Comparison of ENCODE assay signal across 8 cellular contexts in genomic region chr4:5710065-5710961, GRCh38. TPM values are rescaled to one million over a fixed set of nuclear protein-coding genes. Genes with fewer than 3 reads are reported as not detected.
DNase-seq lines count a peak whose midpoint lies in the region; TF ChIP-seq lines count a peak whose summit lies in the region.

No MANE protein-coding gene starts in this region.

- peak in 2 of 56 donors; percentile 4 to 25 for TF ChIP-seq CTCF in dorsolateral prefrontal cortex (IDR thresholded peaks at IDR 0.05 in 54 of 56, conservative IDR thresholded peaks at IDR 0.05 in 2 of 56; ENCODE audit: low read depth in 1 of 56, partially characterized antibody in 56 of 56)

- peak overlapping the region; percentile 73 for H2AFZ ChIP-seq in mesenchymal stem cell (ENCODE audit: low read depth, low read length)

- H2AK5ac ChIP-seq in mesenchymal stem cell (ENCODE audit: low read length, severe bottlenecking): no peak overlapping the region

- H3K9me3 ChIP-seq in mesenchymal stem cell (ENCODE audit: control insufficient read depth, low read length): peaks cover 5% of the 10 kb centered on the region

- peak overlapping the region; percentile 12 for H2BK15ac ChIP-seq in mesenchymal stem cell (ENCODE audit: low read depth, poor library complexity, severe bottlenecking)

- peak overlapping the region; percentile 68 for H3K4me2 ChIP-seq in mesenchymal stem cell (ENCODE audit: low read length, poor library complexity, severe bottlenecking)

- H3K4me3 ChIP-seq in dorsolateral prefrontal cortex (peak overlapping the region in 55 of 59 donors; percentile 9 to 62 (median 40)), mesenchymal stem cell (ENCODE audit: insufficient read depth in 1 of 2, low read depth in 1 of 2, low read length in 2 of 2) (peak overlapping the region in 1 of 2 experiments; percentile 88)

- DNase-seq in EL (peak; percentile 42), NCI-H69 (lab: John Stamatoyannopoulos, UW) (peak; percentile 39), dorsolateral prefrontal cortex (no peak), mesenchymal stem cell (peak; percentile 32), MV-4-11 (lab: John Stamatoyannopoulos, UW) (no peak), SIG-M5 treated with dmso at 0.1 percent for 504 hours (lab: John Stamatoyannopoulos, UW; ENCODE audit: unreplicated experiment) (no peak), NCI-H2029 treated with DMSO at 0.1 percent for 48 hours (lab: John Stamatoyannopoulos, UW) (no peak), RKO (ENCODE audit: low spot score) (no peak)

- no peak overlapping the region for H3K14ac ChIP-seq in mesenchymal stem cell (ENCODE audit: low read length in 2 of 2)

- intact Hi-C loops in dorsolateral prefrontal cortex (cut with DNase I): no loop called here

- H3K4me1 ChIP-seq in mesenchymal stem cell (ENCODE audit: control insufficient read depth, insufficient read depth, low read depth, low read length): peaks cover 49% of the 10 kb centered on the region

- peak overlapping the region in 1 of 2 experiments; percentile 35 for H2BK12ac ChIP-seq in mesenchymal stem cell (ENCODE audit: low read length in 2 of 2)

- WGBS in mesenchymal stem cell: 36% methylated on average over 10 of the region's 13 CpGs

- H3K27ac ChIP-seq in dorsolateral prefrontal cortex: peak overlapping the region in 2 of 59 donors; percentile 57 to 75
- peak overlapping the region; percentile 45 for H3K27ac ChIP-seq in mesenchymal stem cell (ENCODE audit: low read length, poor library complexity, severe bottlenecking)

- peaks cover 0 to 71% (median 54%) of the 10 kb centered on the region in 45 donors for H3K27me3 ChIP-seq in dorsolateral prefrontal cortex
- H3K27me3 ChIP-seq in mesenchymal stem cell (ENCODE audit: control insufficient read depth in 1 of 2, insufficient read depth in 1 of 2, low read length in 2 of 2): no peaks in the 10 kb centered on the region

- peak overlapping the region; percentile 12 for H2BK120ac ChIP-seq in mesenchymal stem cell (ENCODE audit: low read depth, low read length)

- H3K9ac ChIP-seq in mesenchymal stem cell (ENCODE audit: low read length): peak overlapping the region; percentile 91

- peak overlapping the region; percentile 34 for H2BK5ac ChIP-seq in mesenchymal stem cell (ENCODE audit: low read depth, low read length, poor library complexity, severe bottlenecking)

- peak overlapping the region; percentile 86 for H4K8ac ChIP-seq in mesenchymal stem cell (ENCODE audit: low read length)

- peaks cover 23% of the 10 kb centered on the region for H3K79me1 ChIP-seq in mesenchymal stem cell (replicated peaks; ENCODE audit: low read length, poor library complexity, severe bottlenecking)

- peak overlapping the region; percentile 77 to 84 for H3K18ac ChIP-seq in mesenchymal stem cell (ENCODE audit: low read depth in 1 of 2, low read length in 2 of 2)

- H3K4ac ChIP-seq in mesenchymal stem cell (ENCODE audit: low read depth in 1 of 2, low read length in 2 of 2): peak overlapping the region in 1 of 2 experiments; percentile 19

- H3K36me3 ChIP-seq in mesenchymal stem cell (ENCODE audit: control insufficient read depth in 1 of 2, insufficient read depth in 2 of 2, low read depth in 1 of 2, low read length in 2 of 2): peaks cover 3 to 20% of the 10 kb centered on the region in 2 experiments

- no peak overlapping the region for H3K23ac ChIP-seq in mesenchymal stem cell (ENCODE audit: low read length in 2 of 2)

- H4K91ac ChIP-seq in mesenchymal stem cell (ENCODE audit: low read length): peak overlapping the region; percentile 86

RNA-seq across cellular contexts. Expression of gene EVC, which starts 0.7 kb away (rescaled TPM):
- 10 to 100 TPM in 9 of 120 experiments, 1 to 10 TPM in 111; 2.6 to 15.7 (median 5.9) TPM for total RNA-seq in dorsolateral prefrontal cortex
- polyA plus RNA-seq in mesenchymal stem cell (2013, experiment 1 of 2): 14.1 TPM
- polyA plus RNA-seq in mesenchymal stem cell (2013, experiment 2 of 2): 13.4 TPM

RNA-seq across cellular contexts. Expression of gene EVC2, which starts 2.0 kb away (rescaled TPM):
- total RNA-seq in dorsolateral prefrontal cortex: 1 to 10 TPM in 62 of 120 experiments, under 1 TPM in 58; 0.34 to 5.3 (median 1.1) TPM
- polyA plus RNA-seq in mesenchymal stem cell (2013, experiment 1 of 2): 2.5 TPM
- polyA plus RNA-seq in mesenchymal stem cell (2013, experiment 2 of 2): 2.3 TPM

Comparison
In these comparisons a context has a peak if more than half of its experiments do, and no peak if none do; other contexts are left out.
1. DNase-seq: peak in EL (single experiment), NCI-H69 (single experiment) and mesenchymal stem cell (single experiment); none in dorsolateral prefrontal cortex (0 of 10), MV-4-11 (single experiment), SIG-M5 treated with dmso at 0.1 percent for 504 hours (single experiment), NCI-H2029 treated with DMSO at 0.1 percent for 48 hours (single experiment) and RKO (single experiment).